Comparison of ENCODE assay signal across 10 cellular contexts in the genomic region with DNA sequence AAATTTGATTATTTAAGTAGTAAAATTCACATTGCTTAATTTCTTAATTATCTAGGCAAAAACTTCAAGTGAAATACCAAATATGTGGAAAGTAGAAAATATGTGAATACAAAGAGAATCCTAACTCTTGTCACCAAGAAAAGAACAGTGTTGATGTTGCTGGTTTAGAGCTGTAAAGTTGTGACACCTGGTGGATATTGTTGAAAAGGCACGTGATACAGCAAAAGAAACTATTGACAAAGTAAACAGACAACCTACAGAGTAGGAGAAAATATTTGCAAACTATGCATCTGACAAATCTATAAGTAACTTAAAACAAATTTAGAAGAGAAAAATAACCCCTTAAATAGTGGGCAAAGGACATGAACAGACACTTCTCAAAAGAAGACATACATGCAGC. TPM values are rescaled to one million over a fixed set of nuclear protein-coding genes. Genes with fewer than 3 reads are reported as not detected.
DNase-seq lines count a peak whose midpoint lies in the region; ATAC-seq and TF ChIP-seq lines count a peak whose summit lies in the region.
"Had no signal": no experiment of that assay in that cellular context is flagged by ENCODE, and none has a peak within 500 bp of the region (broad histone marks: within the 10 kb centered on the region; RNA-seq: fewer than 3 reads in every experiment).

No MANE protein-coding gene starts in this region.

- CTCF ChIA-PET in GM10248 (lab: Yijun Ruan, JAX) = interaction anchor here (1.0 to 1.2 kb wide), 2 partner anchors 10 to 831 kb away, joined by 3 read pairs; no protein-coding TSS in a partner anchor

- H3K9me3 ChIP-seq in MM.1S (replicated peaks; ENCODE audit: insufficient read depth, low read length) (no peaks in the 10 kb centered on the region), testis (no peaks in the 10 kb centered on the region), aorta (ENCODE audit: control insufficient read depth, low read length) (no peaks in the 10 kb centered on the region)
- H3K9me3 ChIP-seq: neutrophil had no signal

- H3F3A ChIP-seq in MM.1S (ENCODE audit: insufficient read depth, low read length) = no peaks in the 10 kb centered on the region

- ATAC-seq in GM21576 (IDR thresholded peaks at IDR 0.05; ENCODE audit: unreplicated experiment) = peak; percentile 75
- ATAC-seq in HG03025 (IDR thresholded peaks at IDR 0.05; ENCODE audit: low FRiP score, unreplicated experiment) = no peak
- ATAC-seq in aorta (ENCODE audit: low FRiP score) = no peak

- no peak overlapping the region for H3K27ac Mint-ChIP-seq in chondrocyte (ENCODE audit: unreplicated experiment)

- H3K4me1 Mint-ChIP-seq in chondrocyte (ENCODE audit: low read depth) = no peaks in the 10 kb centered on the region

- no peaks in the 10 kb centered on the region for H3K79me2 ChIP-seq in MM.1S (ENCODE audit: low read length)

- POLR2A ChIA-PET in GM10248 (lab: Yijun Ruan, JAX) = no interaction called here

- WGBS in testis, 2 donors = 36 to 53% methylated on average over 1 of the region's 1 CpG
- 26 to 28% methylated on average over 1 of the region's 1 CpG for whole genome bisulfite sequencing in aorta, 2 donors

- DNase-seq in GM10248 (ENCODE audit: extremely low spot score) = no peak
- peak; percentile 52 for DNase-seq in MM.1S
- DNase-seq in chondrocyte (ENCODE audit: low spot score) = no peak
- DNase-seq in testis = no peak
- no peak for DNase-seq in aorta
- DNase-seq in KBM-7 = no peak

- H3K9ac ChIP-seq in MM.1S (ENCODE audit: low read length) = no peak overlapping the region

- H4K20me1 ChIP-seq in MM.1S (ENCODE audit: insufficient read depth, low read length) = no peaks in the 10 kb centered on the region

- H3K27me3 ChIP-seq in MM.1S (replicated peaks; ENCODE audit: insufficient read depth, low read length) = no peaks in the 10 kb centered on the region
- H3K27me3 ChIP-seq in testis = no peaks in the 10 kb centered on the region
- H3K27me3 ChIP-seq in aorta (ENCODE audit: control insufficient read depth in 1 of 2, insufficient read depth in 2 of 2, low read length in 1 of 2) = no peaks in the 10 kb centered on the region
- H3K27me3 ChIP-seq: neutrophil had no signal

- no peak overlapping the region for H3K4me3 Mint-ChIP-seq in chondrocyte (ENCODE audit: unreplicated experiment)

- peak; percentile 45 for TF ChIP-seq CTCF in GM10248 (IDR thresholded peaks at IDR 0.05; ENCODE audit: control extremely low read depth, extremely low read depth, low read depth, missing control alignments)
- peak; percentile 60 for TF ChIP-seq CTCF in MM.1S (IDR thresholded peaks at IDR 0.05; ENCODE audit: low read length)
- TF ChIP-seq CTCF in chondrocyte (IDR thresholded peaks at IDR 0.05) = peak; percentile 76
- peak; percentile 19 to 30 (median 26) for TF ChIP-seq CTCF in testis (IDR thresholded peaks at IDR 0.05)

- H3K36me3 ChIP-seq in MM.1S (replicated peaks; ENCODE audit: insufficient read depth, low read length) = no peaks in the 10 kb centered on the region
- no peaks in the 10 kb centered on the region for H3K36me3 ChIP-seq in testis (ENCODE audit: low read depth, missing control alignments)
- H3K36me3 ChIP-seq in aorta (ENCODE audit: control insufficient read depth in 1 of 2, insufficient read depth in 2 of 2, low read length in 1 of 2) = no peaks in the 10 kb centered on the region
- H3K36me3 ChIP-seq: neutrophil had no signal

- H3K4me1 ChIP-seq in MM.1S (ENCODE audit: low read length) = peaks cover 14% of the 10 kb centered on the region; the same call in 1 of the 2 replicates
- H3K4me1 ChIP-seq in testis = no peaks in the 10 kb centered on the region
- no peaks in the 10 kb centered on the region for H3K4me1 ChIP-seq in aorta (ENCODE audit: control insufficient read depth in 1 of 2, insufficient read depth in 2 of 2, low read length in 2 of 2)

- intact Hi-C loops in testis (cut with DNase I; ENCODE audit: low total_unique reads) (no loop called here), aorta (cut with DNase I) (no loop called here)

- H3K27ac ChIP-seq in MM.1S (ENCODE audit: low read length) (no peak overlapping the region), testis (no peak overlapping the region), aorta (ENCODE audit: low read depth in 1 of 2, low read length in 2 of 2) (no peak overlapping the region)
- H3K27ac ChIP-seq: neutrophil, SK-N-MC had no signal

- H3K9me2 ChIP-seq in MM.1S (replicated peaks; ENCODE audit: insufficient read depth, low read length) = no peaks in the 10 kb centered on the region

- no peaks in the 10 kb centered on the region for H3K9me3 Mint-ChIP-seq in chondrocyte (ENCODE audit: low read depth)

- no peaks in the 10 kb centered on the region for H3K27me3 Mint-ChIP-seq in chondrocyte (ENCODE audit: low read depth)

- H2AFZ ChIP-seq in MM.1S (ENCODE audit: low read length) = no peak overlapping the region

- no peak overlapping the region for H3K4me3 ChIP-seq in MM.1S (ENCODE audit: low read length)
- no peak overlapping the region for H3K4me3 ChIP-seq in testis
- H3K4me3 ChIP-seq in aorta (ENCODE audit: low read length in 2 of 2) = no peak overlapping the region
- H3K4me3 ChIP-seq: SK-N-MC had no signal

- in situ Hi-C loops in KBM-7 (cut with MboI; ENCODE audit: low pct_unique_long_range_greater_than_20kb, low sequenced_read_pairs) = no loop called here

- H3K36me3 Mint-ChIP-seq in chondrocyte (ENCODE audit: low read depth) = no peaks in the 10 kb centered on the region

- H3K4me2 ChIP-seq in MM.1S (ENCODE audit: low read depth, low read length) = no peak overlapping the region

- TF ChIP-seq POLR2A in testis (IDR thresholded peaks at IDR 0.05) = no peak

RNA-seq across cellular contexts. Expression of a gene that starts 25.6 kb away (rescaled TPM):
- total RNA-seq in chondrocyte = 43.0 to 48.7 TPM (median 46.4 TPM) in 3 replicates
- total RNA-seq in testis = 10 to 100 TPM; 59.4 to 67.4 TPM
- 36.8 TPM for polyA plus RNA-seq in testis (ENCODE audit: insufficient read depth, low read depth, low replicate concordance)
- total RNA-seq in aorta = 10 to 100 TPM; 51.4 to 51.7 TPM
- polyA plus RNA-seq in aorta = 10 to 100 TPM; 46.0 to 91.5 TPM

Comparison
In these comparisons a context has a peak if more than half of its experiments do, and no peak if none do; other contexts are left out.
1. CTCF ChIP-seq: peak in every context shown above with its lines; median percentile 76 in chondrocyte; 60 in MM.1S; 45 in GM10248; 26 in testis.